ENCODE assay signal across 8 cellular contexts in genomic region chr10:24617771-24618396, GRCh38.
DNase-seq lines count a peak whose midpoint lies in the region; ATAC-seq lines count a peak whose summit lies in the region.

No MANE protein-coding gene starts in this region.

- no peaks in the 10 kb centered on the region for H3K9me3 ChIP-seq in SJCRH30 (replicated peaks)

- H3K36me3 ChIP-seq in SJCRH30 = no peaks in the 10 kb centered on the region

- H3K27me3 ChIP-seq in SJCRH30 = no peaks in the 10 kb centered on the region

- peak; percentile 45 for DNase-seq in G401 (ENCODE audit: low spot score)
- peak; percentile 57 to 77 for DNase-seq in SJCRH30
- DNase-seq in activated naive CD8-positive, alpha-beta T cell treated with anti-CD3 and anti-CD28 coated beads for 36 hours = peak; percentile 22
- DNase-seq in left ventricle myocardium superior = peak; percentile 74
- peak; percentile 26 for DNase-seq in smooth muscle cell of the brain vasculature (ENCODE audit: low read depth, low spot score)
- no peak for DNase-seq in NK-92 (lab: John Stamatoyannopoulos, UW; ENCODE audit: unreplicated experiment)

- H3K4me3 ChIP-seq in SJCRH30 = no peak overlapping the region

- H3K9me3 Mint-ChIP-seq in activated naive CD8-positive, alpha-beta T cell treated with anti-CD3 and anti-CD28 coated beads for 36 hours = no peaks in the 10 kb centered on the region

- no peak overlapping the region for H3K27ac Mint-ChIP-seq in activated naive CD8-positive, alpha-beta T cell treated with anti-CD3 and anti-CD28 coated beads for 36 hours

- no peak overlapping the region for H3K27ac ChIP-seq in SJCRH30

- H3K36me3 Mint-ChIP-seq in activated naive CD8-positive, alpha-beta T cell treated with anti-CD3 and anti-CD28 coated beads for 36 hours = no peaks in the 10 kb centered on the region

- H3K27me3 Mint-ChIP-seq in activated naive CD8-positive, alpha-beta T cell treated with anti-CD3 and anti-CD28 coated beads for 36 hours = no peaks in the 10 kb centered on the region

- peaks cover 18% of the 10 kb centered on the region for H3K4me1 Mint-ChIP-seq in activated naive CD8-positive, alpha-beta T cell treated with anti-CD3 and anti-CD28 coated beads for 36 hours

- H3K4me3 Mint-ChIP-seq in activated naive CD8-positive, alpha-beta T cell treated with anti-CD3 and anti-CD28 coated beads for 36 hours = no peak overlapping the region

- intact Hi-C loops in left ventricle myocardium superior (cut with micrococcal nuclease) = loop anchor here (5.0 kb wide), 1 partner anchor 464 kb away; no protein-coding TSS in a partner anchor

- no peaks in the 10 kb centered on the region for H3K4me1 ChIP-seq in SJCRH30

- in situ Hi-C loops in G401 (cut with HindIII; ENCODE audit: low sequenced_read_pairs) = no loop called here

- ATAC-seq in HG02981 (IDR thresholded peaks at IDR 0.05; ENCODE audit: unreplicated experiment) (peak; percentile 58), left ventricle myocardium superior (peak; percentile 74), GM19328 (IDR thresholded peaks at IDR 0.05; ENCODE audit: unreplicated experiment) (no peak)
